38 cellular contexts compared by ENCODE assay signal in the genomic region with DNA sequence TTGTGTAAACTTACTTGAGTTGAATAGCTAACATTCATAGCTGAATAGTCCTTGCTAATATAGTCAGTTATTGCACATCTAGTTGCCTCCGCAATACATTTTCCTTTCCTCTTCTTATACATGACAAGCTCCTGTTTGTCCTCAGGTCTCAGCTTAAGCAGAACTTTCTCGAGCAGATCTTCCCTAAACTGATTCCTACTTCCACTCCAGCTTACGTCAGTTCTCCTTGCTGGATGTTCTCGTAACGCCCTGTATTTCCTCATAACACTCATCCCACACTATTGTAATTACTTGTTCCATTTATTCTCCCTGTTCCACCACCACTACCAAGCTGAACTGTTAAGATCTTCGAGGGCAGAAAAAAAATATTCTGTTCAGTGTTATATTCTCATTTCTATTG. TPM values are rescaled to one million over a fixed set of nuclear protein-coding genes. Genes with fewer than 3 reads are reported as not detected.
"Had no signal": no experiment of that assay in that cellular context is flagged by ENCODE, and none has a peak within 500 bp of the region (broad histone marks: within the 10 kb centered on the region; RNA-seq: fewer than 3 reads in every experiment).

No MANE protein-coding gene starts in this region.

- ATAC-seq: activated CD4-positive, alpha-beta T cell treated with anti-CD3 and anti-CD28 coated beads for 36 hours; activated CD4-positive, CD25-positive, alpha-beta regulatory T cell treated with anti-CD3 and anti-CD28 coated beads, Interleukin-2, amount 50 U/mL, for 24 hours; activated CD8-positive, alpha-beta memory T cell treated with anti-CD3 and anti-CD28 coated beads, Interleukin-2, amount 10 ng/mL, durations not matched to agents 7 days and 5 days; activated CD8-positive, alpha-beta T cell treated with anti-CD3 and anti-CD28 coated beads, Interleukin-2, amount 10 ng/mL, durations not matched to agents 7 days and 5 days; activated naive CD8-positive, alpha-beta T cell treated with anti-CD3 and anti-CD28 coated beads, Interleukin-2, amount 50 U/mL, for 24 hours; WTC11 had no signal

- H3K27me3 ChIP-seq: ascending aorta had no signal

- H3K4me1 Mint-ChIP-seq: activated CD4-positive, alpha-beta memory T cell treated with anti-CD3 and anti-CD28 coated beads, Interleukin-2, amount 10 ng/mL, durations not matched to agents 7 days and 5 days; activated CD4-positive, alpha-beta T cell treated with anti-CD3 and anti-CD28 coated beads for 36 hours; activated CD4-positive, alpha-beta T cell treated with anti-CD3 and anti-CD28 coated beads, Interleukin-2, amount 10 ng/mL, durations not matched to agents 7 days and 5 days; activated CD8-positive, alpha-beta memory T cell treated with anti-CD3 and anti-CD28 coated beads, Interleukin-2, amount 10 ng/mL, durations not matched to agents 7 days and 5 days; activated naive CD4-positive, alpha-beta T cell treated with anti-CD3 and anti-CD28 coated beads, Interleukin-2, amount 10 ng/mL, durations not matched to agents 7 days and 5 days; activated naive CD4-positive, alpha-beta T cell treated with anti-CD3 and anti-CD28 coated beads, Interleukin-2, amount 50 U/mL, for 24 hours; activated naive CD8-positive, alpha-beta T cell treated with anti-CD3 and anti-CD28 coated beads, Interleukin-2, amount 10 ng/mL, durations not matched to agents 7 days and 5 days; activated naive CD8-positive, alpha-beta T cell treated with anti-CD3 and anti-CD28 coated beads, Interleukin-2, amount 50 U/mL, for 24 hours; brain; central memory CD8-positive, alpha-beta T cell had no signal

- FAIRE-seq: bronchial epithelial cell had no signal

- H3K36me3 Mint-ChIP-seq: activated CD8-positive, alpha-beta memory T cell treated with anti-CD3 and anti-CD28 coated beads, Interleukin-2, amount 10 ng/mL, durations not matched to agents 7 days and 5 days; activated naive CD4-positive, alpha-beta T cell treated with anti-CD3 and anti-CD28 coated beads, Interleukin-2, amount 10 ng/mL, durations not matched to agents 7 days and 5 days; activated naive CD4-positive, alpha-beta T cell treated with anti-CD3 and anti-CD28 coated beads, Interleukin-2, amount 50 U/mL, for 24 hours; activated naive CD8-positive, alpha-beta T cell treated with anti-CD3 and anti-CD28 coated beads, Interleukin-2, amount 10 ng/mL, durations not matched to agents 7 days and 5 days; brain; WTC11 had no signal

- H3K9me3 ChIP-seq: ascending aorta had no signal

- H3K27ac Mint-ChIP-seq: activated CD4-positive, alpha-beta memory T cell treated with anti-CD3 and anti-CD28 coated beads, Interleukin-2, amount 10 ng/mL, durations not matched to agents 7 days and 5 days; activated CD4-positive, alpha-beta T cell treated with anti-CD3 and anti-CD28 coated beads for 36 hours; activated CD4-positive, alpha-beta T cell treated with anti-CD3 and anti-CD28 coated beads, Interleukin-2, amount 10 ng/mL, durations not matched to agents 7 days and 5 days; activated CD8-positive, alpha-beta memory T cell treated with anti-CD3 and anti-CD28 coated beads, Interleukin-2, amount 10 ng/mL, durations not matched to agents 7 days and 5 days; activated CD8-positive, alpha-beta T cell treated with anti-CD3 and anti-CD28 coated beads, Interleukin-2, amount 10 ng/mL, durations not matched to agents 7 days and 5 days; activated naive CD4-positive, alpha-beta T cell treated with anti-CD3 and anti-CD28 coated beads, Interleukin-2, amount 10 ng/mL, durations not matched to agents 7 days and 5 days; activated naive CD4-positive, alpha-beta T cell treated with anti-CD3 and anti-CD28 coated beads, Interleukin-2, amount 50 U/mL, for 24 hours; activated naive CD8-positive, alpha-beta T cell; activated naive CD8-positive, alpha-beta T cell treated with anti-CD3 and anti-CD28 coated beads, Interleukin-2, amount 10 ng/mL, durations not matched to agents 7 days and 5 days; activated naive CD8-positive, alpha-beta T cell treated with anti-CD3 and anti-CD28 coated beads, Interleukin-2, amount 50 U/mL, for 24 hours; activated T-cell treated with anti-CD3 and anti-CD28 coated beads, Interleukin-2, amount 50 U/mL, for 24 hours; activated T-helper 2 cell treated with anti-CD3 and anti-CD28 coated beads, Interferon-gamma antibody, Interleukin-2, Interleukin-4, amounts not matched to agents 10 μg/mL and 5 μg/mL and 100 μg/mL, durations not matched to agents 14 hours and 24 hours and 36 hours; brain; T-helper 1 cell treated with Interleukin-12 subunit alpha and Interleukin-12 subunit beta and Interleukin-4 antibody, amounts not matched to agents 30 μg/mL and 1 μg/mL, for 36 hours; T-helper 2 cell treated with Interferon-gamma antibody and Interleukin-4, amounts not matched to agents 5 μg/mL and 100 μg/mL, for 36 hours; WTC11 had no signal

- H3K4me1 ChIP-seq: ascending aorta had no signal

- H3K4me3 ChIP-seq: ascending aorta, cardiac muscle cell had no signal

- H3K9me3 Mint-ChIP-seq: activated CD4-positive, alpha-beta memory T cell treated with anti-CD3 and anti-CD28 coated beads, Interleukin-2, amount 10 ng/mL, durations not matched to agents 7 days and 5 days; activated naive CD4-positive, alpha-beta T cell treated with anti-CD3 and anti-CD28 coated beads, Interleukin-2, amount 10 ng/mL, durations not matched to agents 7 days and 5 days; activated naive CD4-positive, alpha-beta T cell treated with anti-CD3 and anti-CD28 coated beads, Interleukin-2, amount 50 U/mL, for 24 hours; activated T-helper 2 cell treated with anti-CD3 and anti-CD28 coated beads, Interferon-gamma antibody, Interleukin-2, Interleukin-4, amounts not matched to agents 10 μg/mL and 5 μg/mL and 100 μg/mL, durations not matched to agents 14 hours and 24 hours and 36 hours; central memory CD8-positive, alpha-beta T cell; T-helper 1 cell treated with Interleukin-12 subunit alpha and Interleukin-12 subunit beta and Interleukin-4 antibody, amounts not matched to agents 30 μg/mL and 1 μg/mL, for 36 hours; T-helper 2 cell treated with Interferon-gamma antibody and Interleukin-4, amounts not matched to agents 5 μg/mL and 100 μg/mL, for 36 hours had no signal

- DNase-seq: activated CD4-positive, alpha-beta memory T cell treated with anti-CD3 and anti-CD28 coated beads, Interleukin-2, amount 10 ng/mL, durations not matched to agents 7 days and 5 days; activated CD4-positive, alpha-beta T cell treated with anti-CD3 and anti-CD28 coated beads for 1 hour; activated CD4-positive, alpha-beta T cell treated with anti-CD3 and anti-CD28 coated beads for 36 hours; activated CD4-positive, alpha-beta T cell treated with anti-CD3 and anti-CD28 coated beads, Interleukin-2, amount 10 ng/mL, durations not matched to agents 7 days and 5 days; activated CD4-positive, alpha-beta T cell treated with anti-CD3 and anti-CD28 coated beads, Interleukin-2, amount 50 U/mL, for 48 hours; activated CD4-positive, CD25-positive, alpha-beta regulatory T cell; activated CD8-positive, alpha-beta memory T cell treated with anti-CD3 and anti-CD28 coated beads for 24 hours; activated CD8-positive, alpha-beta memory T cell treated with anti-CD3 and anti-CD28 coated beads, Interleukin-2, amount 10 ng/mL, durations not matched to agents 7 days and 5 days; activated CD8-positive, alpha-beta memory T cell treated with anti-CD3 and anti-CD28 coated beads, Interleukin-2, amount 50 U/mL, for 48 hours; activated CD8-positive, alpha-beta T cell treated with anti-CD3 and anti-CD28 coated beads, Interleukin-2, amount 10 ng/mL, durations not matched to agents 7 days and 5 days; activated effector memory CD4-positive, alpha-beta T cell treated with Interleukin-2 at 50 U/mL for 16 hours; activated gamma-delta T cell; activated naive CD4-positive, alpha-beta T cell treated with anti-CD3 and anti-CD28 coated beads, Interleukin-2, amount 10 ng/mL, durations not matched to agents 7 days and 5 days; activated naive CD4-positive, alpha-beta T cell treated with Interleukin-2 at 50 U/mL for 16 hours; activated naive CD8-positive, alpha-beta T cell treated with anti-CD3 and anti-CD28 coated beads, Interleukin-2, amount 10 ng/mL, durations not matched to agents 7 days and 5 days; activated naive CD8-positive, alpha-beta T cell treated with anti-CD3 and anti-CD28 coated beads, Interleukin-2, amount 50 U/mL, for 24 hours; activated T-cell treated with anti-CD3 and anti-CD28 coated beads, Interleukin-2, amount 50 U/mL, for 24 hours; activated T-cell treated with anti-CD3 and anti-CD28 coated beads, Interleukin-2, amount 50 U/mL, for 48 hours; amygdala; anterior cingulate cortex; caudate nucleus; cerebellar nuclear complex; T-helper 1 cell; T-helper 2 cell; T-helper 9 cell; WERI-Rb-1 had no signal

- H3K27ac ChIP-seq: ascending aorta, cardiac muscle cell, WERI-Rb-1 had no signal

- H3K36me3 ChIP-seq: ascending aorta, cardiac muscle cell, WERI-Rb-1 had no signal

- H3K4me3 Mint-ChIP-seq: activated CD4-positive, alpha-beta memory T cell treated with anti-CD3 and anti-CD28 coated beads, Interleukin-2, amount 10 ng/mL, durations not matched to agents 7 days and 5 days; activated CD4-positive, alpha-beta T cell treated with anti-CD3 and anti-CD28 coated beads for 36 hours; activated CD4-positive, alpha-beta T cell treated with anti-CD3 and anti-CD28 coated beads, Interleukin-2, amount 10 ng/mL, durations not matched to agents 7 days and 5 days; activated CD8-positive, alpha-beta memory T cell treated with anti-CD3 and anti-CD28 coated beads, Interleukin-2, amount 10 ng/mL, durations not matched to agents 7 days and 5 days; activated CD8-positive, alpha-beta T cell treated with anti-CD3 and anti-CD28 coated beads, Interleukin-2, amount 10 ng/mL, durations not matched to agents 7 days and 5 days; activated naive CD4-positive, alpha-beta T cell treated with anti-CD3 and anti-CD28 coated beads, Interleukin-2, amount 10 ng/mL, durations not matched to agents 7 days and 5 days; activated naive CD4-positive, alpha-beta T cell treated with anti-CD3 and anti-CD28 coated beads, Interleukin-2, amount 50 U/mL, for 24 hours; activated naive CD8-positive, alpha-beta T cell; activated naive CD8-positive, alpha-beta T cell treated with anti-CD3 and anti-CD28 coated beads, Interleukin-2, amount 10 ng/mL, durations not matched to agents 7 days and 5 days; activated naive CD8-positive, alpha-beta T cell treated with anti-CD3 and anti-CD28 coated beads, Interleukin-2, amount 50 U/mL, for 24 hours; activated T-cell treated with anti-CD3 and anti-CD28 coated beads, Interleukin-2, amount 50 U/mL, for 24 hours; brain; central memory CD8-positive, alpha-beta T cell; T-helper 1 cell treated with Interleukin-12 subunit alpha and Interleukin-12 subunit beta and Interleukin-4 antibody, amounts not matched to agents 30 μg/mL and 1 μg/mL, for 36 hours; T-helper 2 cell treated with Interferon-gamma antibody and Interleukin-4, amounts not matched to agents 5 μg/mL and 100 μg/mL, for 36 hours; WTC11 had no signal

RNA-seq across cellular contexts. Expression of a gene that starts 15.4 kb away (rescaled TPM):
- total RNA-seq: activated CD4-positive, alpha-beta memory T cell treated with anti-CD3 and anti-CD28 coated beads, Interleukin-2, amount 10 ng/mL, durations not matched to agents 7 days and 5 days; activated CD4-positive, alpha-beta T cell treated with anti-CD3 and anti-CD28 coated beads, Interleukin-2, amount 10 ng/mL, durations not matched to agents 7 days and 5 days; activated CD8-positive, alpha-beta memory T cell treated with anti-CD3 and anti-CD28 coated beads, Interleukin-2, amount 10 ng/mL, durations not matched to agents 7 days and 5 days; activated CD8-positive, alpha-beta T cell treated with anti-CD3 and anti-CD28 coated beads, Interleukin-2, amount 10 ng/mL, durations not matched to agents 7 days and 5 days; activated naive CD8-positive, alpha-beta T cell treated with anti-CD3 and anti-CD28 coated beads, Interleukin-2, amount 10 ng/mL, durations not matched to agents 7 days and 5 days; cardiac muscle cell had no signal
